In the genomic region with DNA sequence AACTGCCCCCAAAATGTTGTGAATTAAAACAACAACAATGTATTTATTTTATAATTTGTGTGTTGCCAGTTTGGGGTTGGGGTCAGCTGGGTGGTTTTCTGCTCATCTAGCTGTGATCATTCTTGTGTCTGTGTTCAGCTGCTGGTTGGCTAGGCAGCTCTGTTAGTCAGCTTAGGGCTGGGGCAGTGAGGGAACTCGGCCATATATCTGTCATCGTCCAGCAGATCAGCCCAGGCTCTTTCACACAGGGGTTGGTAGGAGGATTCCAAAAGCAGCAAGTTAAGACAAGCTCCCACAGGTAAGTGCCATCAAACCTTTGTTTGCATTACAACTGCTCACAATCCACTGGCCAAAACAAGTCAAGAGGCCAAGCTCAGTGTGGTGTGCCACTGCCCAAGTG, we compare ENCODE assay signal across 19 cellular contexts.
DNase-seq lines count a peak whose midpoint lies in the region; ATAC-seq and TF ChIP-seq lines count a peak whose summit lies in the region.
"Had no signal": no experiment of that assay in that cellular context is flagged by ENCODE, and none has a peak within 500 bp of the region (broad histone marks: within the 10 kb centered on the region; RNA-seq: fewer than 3 reads in every experiment).

No MANE protein-coding gene starts in this region.

- H3K4me1 Mint-ChIP-seq in T-helper 17 cell = peaks cover 36% of the 10 kb centered on the region
- H3K4me1 Mint-ChIP-seq in Calu3 (ENCODE audit: low read depth, unreplicated experiment) = peaks cover 29% of the 10 kb centered on the region

- intact Hi-C loops in Calu3 (cut with micrococcal nuclease; ENCODE audit: unreplicated experiment) = loop anchor here (5.0 to 10.0 kb wide), 4 partner anchors 167 to 447 kb away; no protein-coding TSS in a partner anchor

- no peak overlapping the region for H3K4me3 ChIP-seq in HEK293 (ENCODE audit: low read depth, low read length)
- H3K4me3 ChIP-seq: ovary, tibial artery had no signal

- H3K9me3 Mint-ChIP-seq in Calu3 (ENCODE audit: low read depth, unreplicated experiment) = no peaks in the 10 kb centered on the region
- H3K9me3 Mint-ChIP-seq: activated T-cell treated with anti-CD3 and anti-CD28 coated beads, Interleukin-2, amount 50 U/mL, for 24 hours had no signal

- H3K9me3 ChIP-seq in HEK293 (ENCODE audit: control insufficient read depth, insufficient read depth, low read depth, low read length) (no peaks in the 10 kb centered on the region), T-helper 17 cell (ENCODE audit: control insufficient read depth, low read length, poor library complexity, severe bottlenecking) (no peaks in the 10 kb centered on the region)
- H3K9me3 ChIP-seq: ovary, tibial artery had no signal

- H3K36me3 Mint-ChIP-seq in T-helper 17 cell (ENCODE audit: low read depth) = no peaks in the 10 kb centered on the region
- no peaks in the 10 kb centered on the region for H3K36me3 Mint-ChIP-seq in Calu3 (ENCODE audit: insufficient read depth, unreplicated experiment)

- no peak overlapping the region for H3K4me3 Mint-ChIP-seq in T-helper 17 cell
- H3K4me3 Mint-ChIP-seq in Calu3 (ENCODE audit: low read depth, unreplicated experiment) = no peak overlapping the region
- H3K4me3 Mint-ChIP-seq: activated T-cell treated with anti-CD3 and anti-CD28 coated beads, Interleukin-2, amount 50 U/mL, for 24 hours had no signal

- POLR2A ChIA-PET in HEK293 (lab: Yijun Ruan, JAX) = no interaction called here

- peak; percentile 66 for DNase-seq in ELF-1 (ENCODE audit: low read depth, low spot score)
- DNase-seq in T-helper 17 cell = no peak
- peak; percentile 52 for DNase-seq in islet precursor cell
- no peak for DNase-seq in amniotic stem cell (lab: John Stamatoyannopoulos, UW)
- no peak for DNase-seq in Calu3
- DNase-seq in superior temporal gyrus (ENCODE audit: extremely low spot score) = no peak
- DNase-seq: activated CD4-positive, alpha-beta T cell treated with anti-CD3 and anti-CD28 coated beads, Interleukin-2, amount 50 U/mL, for 48 hours; activated naive CD4-positive, alpha-beta T cell treated with anti-CD3 and anti-CD28 coated beads, Interleukin-2, amount 50 U/mL, for 16 hours; activated T-cell treated with anti-CD3 and anti-CD28 coated beads, Interleukin-2, amount 50 U/mL, for 24 hours; EL; H7; NCI-H2081; NCI-H524; ovary; stimulated activated naive CD4-positive, alpha-beta T cell; T-helper 1 cell; tibial artery; WERI-Rb-1 had no signal

- CTCF ChIA-PET in HEK293 (lab: Yijun Ruan, JAX) = interaction anchor here (0.6 kb wide), 2 partner anchors 333 to 437 kb away, joined by 3 read pairs; no protein-coding TSS in a partner anchor
- CTCF ChIA-PET in Calu3 (lab: Charles Lee) = no interaction called here

- TF ChIP-seq CTCF in HEK293 (tag by site-specific recombination; IDR thresholded peaks at IDR 0.05) (no peak), Calu3 (IDR thresholded peaks at IDR 0.05; ENCODE audit: unreplicated experiment) (no peak)

- H3K27ac Mint-ChIP-seq in T-helper 17 cell (peak overlapping the region; percentile 72), Calu3 (ENCODE audit: unreplicated experiment) (no peak overlapping the region)
- H3K27ac Mint-ChIP-seq: activated T-cell treated with anti-CD3 and anti-CD28 coated beads, Interleukin-2, amount 50 U/mL, for 24 hours had no signal

- H3K27me3 Mint-ChIP-seq in T-helper 17 cell = no peaks in the 10 kb centered on the region
- no peaks in the 10 kb centered on the region for H3K27me3 Mint-ChIP-seq in Calu3 (ENCODE audit: unreplicated experiment)

- BruUV-seq in Calu3 (replicated peaks; lab: Mats Ljungman, UMichigan) = no TSS peak

- no peak overlapping the region for H3K27ac ChIP-seq in HEK293 (ENCODE audit: extremely low read depth, low read depth, low read length)
- H3K27ac ChIP-seq: ovary, tibial artery, WERI-Rb-1 had no signal

- H3K4me1 ChIP-seq in HEK293 (ENCODE audit: control insufficient read depth, insufficient read depth, low read length) = no peaks in the 10 kb centered on the region

- H3K36me3 ChIP-seq in HEK293 (ENCODE audit: control insufficient read depth in 2 of 2, insufficient read depth in 1 of 2, low read length in 2 of 2) = no peaks in the 10 kb centered on the region
- H3K36me3 ChIP-seq: ovary, tibial artery, WERI-Rb-1 had no signal

- no peak for ATAC-seq in T-helper 17 cell

TF ChIP-seq in HEK293, 187 proteins besides CTCF, POLR2A, EP300 and RAD21:
- TF ChIP-seq SETDB1 (IDR thresholded peaks at IDR 0.05; ENCODE audit: insufficient read length, low read length) (peak; percentile 72), ZNF629 (tag by site-specific recombination; IDR thresholded peaks at IDR 0.05) (no peak)

Comparison
In these comparisons a context has a peak if more than half of its experiments do, and no peak if none do; other contexts are left out.
1. DNase-seq: peak in ELF-1 (single experiment) and islet precursor cell (single experiment); none in T-helper 17 cell (0 of 3), amniotic stem cell (single experiment), Calu3 (single experiment) and superior temporal gyrus (single experiment).